ENCODE assay signal across 28 cellular contexts in genomic region chr6:117191009-117191408, GRCh38.
"Had no signal": no experiment of that assay in that cellular context is flagged by ENCODE, and none has a peak within 500 bp of the region (broad histone marks: within the 10 kb centered on the region; RNA-seq: fewer than 3 reads in every experiment).

No MANE protein-coding gene starts in this region.

- H3K9me3 ChIP-seq: colonic mucosa, esophagus muscularis mucosa, gastrocnemius medialis, gastroesophageal sphincter had no signal

- H3K79me2 ChIP-seq: hepatocyte had no signal

- H2AFZ ChIP-seq: hepatocyte had no signal

- FAIRE-seq: colon, endometrium, endothelial cell of umbilical vein, frontal cortex had no signal

- H3K4me3 ChIP-seq: colonic mucosa, coronary artery, dorsolateral prefrontal cortex, esophagus muscularis mucosa, esophagus squamous epithelium, gastrocnemius medialis, gastroesophageal sphincter, heart left ventricle, heart right ventricle, hepatocyte had no signal

- H3K27ac ChIP-seq: colonic mucosa, coronary artery, dorsolateral prefrontal cortex, epithelial cell of prostate, esophagus muscularis mucosa, esophagus squamous epithelium, foreskin keratinocyte, gastrocnemius medialis, gastroesophageal sphincter, heart left ventricle, heart right ventricle, hepatocyte had no signal

- H3K27me3 ChIP-seq: colonic mucosa, esophagus muscularis mucosa, esophagus squamous epithelium, foreskin keratinocyte, gastrocnemius medialis, gastroesophageal sphincter, heart left ventricle, heart right ventricle, hepatocyte had no signal

- H3K4me2 ChIP-seq: hepatocyte had no signal

- H3K36me3 ChIP-seq: colonic mucosa, esophagus muscularis mucosa, esophagus squamous epithelium, gastrocnemius medialis, gastroesophageal sphincter, heart left ventricle, heart right ventricle had no signal

- DNase-seq: colonic mucosa; cortex of kidney; dermis blood vessel endothelial cell; dorsolateral prefrontal cortex; effector CD4-positive, alpha-beta T cell; effector CD8-positive, alpha-beta T cell; effector memory CD4-positive, alpha-beta T cell; effector memory CD8-positive, alpha-beta T cell; endodermal cell; erythroblast; esophagus squamous epithelium; foreskin fibroblast; foreskin keratinocyte; foreskin melanocyte; gastrocnemius medialis; glutamatergic neuron; head of caudate nucleus; heart left ventricle; heart right ventricle had no signal

- H3K4me1 ChIP-seq: colonic mucosa, esophagus muscularis mucosa, esophagus squamous epithelium, foreskin keratinocyte, gastroesophageal sphincter, heart left ventricle, heart right ventricle had no signal

- ATAC-seq: effector memory CD8-positive, alpha-beta T cell; foreskin keratinocyte; gastrocnemius medialis; gastroesophageal sphincter; heart left ventricle; heart right ventricle had no signal
